In the genomic region with DNA sequence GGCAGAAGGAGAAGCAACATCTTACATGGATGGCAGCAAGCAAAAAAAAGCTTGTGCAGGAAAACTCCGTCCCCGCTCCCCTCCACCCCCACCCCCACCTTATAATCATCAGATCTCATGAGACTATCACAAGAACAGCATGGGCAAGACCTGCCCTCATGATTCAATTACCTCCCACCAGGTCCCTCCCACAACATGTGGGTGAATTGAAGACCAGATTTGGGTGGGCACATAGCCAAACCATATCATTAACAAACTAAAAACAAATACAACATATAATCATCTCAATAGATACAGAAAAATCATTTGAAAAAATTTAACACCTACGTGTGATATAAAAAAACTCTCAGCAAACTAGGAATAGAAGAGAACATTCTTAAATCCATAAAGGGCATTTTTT, we compare ENCODE assay signal across 24 cellular contexts.
"Had no signal": no experiment of that assay in that cellular context is flagged by ENCODE, and none has a peak within 500 bp of the region (broad histone marks: within the 10 kb centered on the region; RNA-seq: fewer than 3 reads in every experiment).

No MANE protein-coding gene starts in this region.

- H3K27ac ChIP-seq: stomach, suprapubic skin, testis, thoracic aorta, thyroid gland, tibial artery, tibial nerve, transverse colon, upper lobe of left lung, upper lobe of right lung, uterus, vagina had no signal

- H3K36me3 ChIP-seq: stomach, suprapubic skin, thoracic aorta, thyroid gland, tibial artery, tibial nerve, transverse colon, upper lobe of left lung, upper lobe of right lung, uterus, vagina had no signal

- H3K9me3 ChIP-seq: suprapubic skin, testis, thoracic aorta, thyroid gland, tibial artery, transverse colon, upper lobe of right lung, uterus, vagina had no signal

- H3K4me3 ChIP-seq: stomach, suprapubic skin, testis, thoracic aorta, thyroid gland, tibial artery, tibial nerve, transverse colon, upper lobe of left lung, upper lobe of right lung, uterus, vagina had no signal

- DNase-seq: stimulated activated CD4-positive, alpha-beta T cell treated with anti-CD3 and anti-CD28 coated beads, Interleukin-2, amount 100 ng/mL, for 48 hours; stimulated activated CD4-positive, alpha-beta T cell treated with anti-CD3 and anti-CD28 coated beads, Interleukin-4, amount 100 ng/mL, for 1 hour; stimulated activated CD4-positive, alpha-beta T cell treated with anti-CD3 and anti-CD28 coated beads, Interleukin-4, amount 100 ng/mL, for 24 hours; stimulated activated CD4-positive, alpha-beta T cell treated with anti-CD3 and anti-CD28 coated beads, Interleukin-4, amount 100 ng/mL, for 4 hours; stimulated activated CD8-positive, alpha-beta memory T cell treated with anti-CD3 and anti-CD28 coated beads, Interleukin-4, amount 100 ng/mL, for 48 hours; stimulated activated naive B cell treated with anti-CD40 and anti-IgM and Interleukin-4, amounts not matched to agents 10 μg/mL and 1 μg/mL and 100 μg/mL, for 72 hours; stimulated activated naive CD4-positive, alpha-beta T cell; stimulated activated naive CD4-positive, alpha-beta T cell treated with Interleukin-2 at 50 U/mL for 16 hours; stimulated activated naive CD8-positive, alpha-beta T cell treated with anti-CD3 and anti-CD28 coated beads, Interleukin-15, amount 100 ng/mL, for 72 hours; stimulated activated naive CD8-positive, alpha-beta T cell treated with anti-CD3 and anti-CD28 coated beads, Interleukin-15, Interleukin-2, amounts not matched to agents 100 U/mL and 50 U/mL, for 24 hours; stomach; substantia nigra; testis; thyroid gland; tibial artery; transverse colon; trophoblast cell; upper lobe of left lung; upper lobe of right lung; uterus had no signal

- H3K4me1 ChIP-seq: stomach, suprapubic skin, testis, thyroid gland, tibial artery, tibial nerve, transverse colon, upper lobe of left lung, upper lobe of right lung, uterus, vagina had no signal

- H3K27me3 ChIP-seq: testis, thyroid gland, transverse colon, upper lobe of left lung, uterus, vagina had no signal
